In the genomic region with DNA sequence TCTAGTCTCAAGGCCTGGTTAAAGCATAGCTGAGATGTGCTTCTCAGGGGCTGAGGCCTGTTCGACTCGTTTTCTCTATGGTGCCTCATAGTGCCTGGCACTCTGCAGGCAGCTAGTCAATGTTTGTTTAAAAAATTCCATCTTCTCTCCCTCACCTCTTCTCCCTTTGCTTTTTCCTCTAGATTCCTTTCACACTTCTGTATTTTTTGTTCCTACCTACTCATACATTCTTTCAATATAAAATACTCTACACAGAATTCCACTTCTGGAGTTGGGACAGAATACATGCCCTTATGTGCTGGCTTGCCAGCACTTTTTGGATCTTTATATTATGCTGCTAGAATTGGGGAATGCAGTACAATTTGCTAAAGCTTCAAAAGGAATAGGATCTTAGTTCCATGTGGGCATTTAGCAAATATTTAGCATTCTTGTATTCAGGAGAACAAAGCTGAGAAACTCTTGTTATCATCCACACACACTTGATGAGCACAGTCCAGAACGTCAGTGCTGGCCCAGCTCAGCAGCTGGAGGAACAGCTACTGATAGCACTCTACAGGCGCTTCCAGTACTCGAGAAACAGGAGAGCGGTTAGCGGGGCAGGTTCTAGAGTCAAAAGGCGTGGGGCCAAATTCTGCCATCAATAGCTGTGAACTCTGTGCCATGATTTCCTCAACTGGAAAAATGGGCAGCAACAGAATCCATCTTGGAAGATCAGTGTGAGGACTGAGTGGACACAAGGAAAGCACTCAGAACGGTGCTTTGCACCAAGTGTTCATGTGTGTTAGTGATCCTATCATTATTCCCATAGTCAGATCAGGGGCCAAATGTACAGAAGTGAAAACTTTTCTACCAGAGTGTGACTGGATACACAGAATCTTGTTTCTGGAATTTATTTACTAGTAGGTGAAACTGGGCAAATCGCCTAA, we compare ENCODE assay signal across 9 cellular contexts. TPM values are rescaled to one million over a fixed set of nuclear protein-coding genes. Genes with fewer than 3 reads are reported as not detected.
DNase-seq lines count a peak whose midpoint lies in the region; ATAC-seq and TF ChIP-seq lines count a peak whose summit lies in the region.
"Had no signal": no experiment of that assay in that cellular context is flagged by ENCODE, and none has a peak within 500 bp of the region (broad histone marks: within the 10 kb centered on the region; RNA-seq: fewer than 3 reads in every experiment).

No MANE protein-coding gene starts in this region.

- H3K27me3 ChIP-seq in GM06990 (replicated peaks; ENCODE audit: control insufficient read depth, insufficient read depth, low read length) (no peaks in the 10 kb centered on the region), sigmoid colon (no peaks in the 10 kb centered on the region)

- H3K4me3 ChIP-seq in GM06990 (replicated peaks; ENCODE audit: low read depth, low read length) (peak overlapping the region; percentile 10; the same call in 1 of the 2 replicates), sigmoid colon (no peak overlapping the region)

- 54 to 73% methylated on average over 10 of the region's 10 CpGs for WGBS in sigmoid colon, 2 donors

- peaks cover 0 to 55% (median 51%) of the 10 kb centered on the region in 4 donors for H3K4me1 ChIP-seq in sigmoid colon

- TF ChIP-seq POLR2A in sigmoid colon (IDR thresholded peaks at IDR 0.05), result no peak

- TF ChIP-seq CTCF in GM06990 (IDR thresholded peaks at IDR 0.05; ENCODE audit: insufficient read depth, low read length, poor library complexity, severe bottlenecking) (no peak), VCaP (conservative IDR thresholded peaks at IDR 0.05) (no peak), sigmoid colon (IDR thresholded peaks at IDR 0.05) (no peak)

- H3K9me3 ChIP-seq in sigmoid colon, result no peaks in the 10 kb centered on the region

- H3K27ac ChIP-seq in VCaP, result peak overlapping the region; percentile 85
- peak overlapping the region; percentile 68 to 100 (median 99) for H3K27ac ChIP-seq in sigmoid colon
- H3K27ac ChIP-seq: HL-60 had no signal

- DNase-seq in GM06990 (ENCODE audit: extremely low read depth, insufficient read length) (no peak), fibroblast of peridontal ligament (ENCODE audit: extremely low read depth) (peak; percentile 23), sigmoid colon (peak; percentile 62), GM19240 (ENCODE audit: insufficient read length, low spot score) (no peak), 8988T (no peak)

- intact Hi-C loops in sigmoid colon (cut with DNase I), result no loop called here

- no peak for ATAC-seq in HG02981 (IDR thresholded peaks at IDR 0.05; ENCODE audit: unreplicated experiment)
- no peak for ATAC-seq in HG03175 (IDR thresholded peaks at IDR 0.05; ENCODE audit: unreplicated experiment)

- no peaks in the 10 kb centered on the region for H3K36me3 ChIP-seq in GM06990 (ENCODE audit: control insufficient read depth, insufficient read depth, low read length)
- H3K36me3 ChIP-seq in sigmoid colon, result peaks cover 0 to 8% (median 0%) of the 10 kb centered on the region in 4 donors

- TF ChIP-seq EP300 in sigmoid colon (IDR thresholded peaks at IDR 0.05), result no peak

RNA-seq across cellular contexts. Expression of a gene that starts 3.4 kb away (rescaled TPM):
- 10 to 100 TPM; 34.9 to 46.0 (median 36.8) TPM for total RNA-seq in sigmoid colon
- polyA plus RNA-seq in sigmoid colon, result 10 to 100 TPM; 57.6 to 94.6 (median 74.5) TPM

RNA-seq across cellular contexts. Expression of a gene that starts 8.4 kb away (rescaled TPM):
- 10 to 100 TPM; 23.5 to 46.2 (median 31.0) TPM for total RNA-seq in sigmoid colon
- 10 to 100 TPM; 15.0 to 59.1 (median 21.0) TPM for polyA plus RNA-seq in sigmoid colon

RNA-seq across cellular contexts. Expression of a gene that starts 15.6 kb away (rescaled TPM):
- total RNA-seq in sigmoid colon, result 10 to 100 TPM; 37.7 to 50.2 (median 40.5) TPM
- 10 to 100 TPM; 56.9 to 65.2 (median 64.3) TPM for polyA plus RNA-seq in sigmoid colon

RNA-seq across cellular contexts. Expression of a gene that starts 40.9 kb away (rescaled TPM):
- 10 to 100 TPM; 23.6 to 47.8 (median 39.3) TPM for total RNA-seq in sigmoid colon
- polyA plus RNA-seq in sigmoid colon, result 10 to 100 TPM; 33.6 to 35.6 (median 34.7) TPM

RNA-seq across cellular contexts. Expression of a gene that starts 41.1 kb away (rescaled TPM):
- total RNA-seq in sigmoid colon, result 1 to 10 TPM in 1 of 4 donors, under 1 TPM in 3; 0.55 to 3.2 (median 0.80) TPM
- polyA plus RNA-seq in sigmoid colon, result under 1 TPM in 2 of 3 donors, not detected in 1; 0.23 to 0.41 TPM

Comparison
In these comparisons a context has a peak if more than half of its experiments do, and no peak if none do; other contexts are left out.
1. DNase-seq: peak in fibroblast of peridontal ligament (single experiment) and sigmoid colon (single experiment); none in GM06990 (single experiment), GM19240 (single experiment) and 8988T (single experiment).